In the genomic region with DNA sequence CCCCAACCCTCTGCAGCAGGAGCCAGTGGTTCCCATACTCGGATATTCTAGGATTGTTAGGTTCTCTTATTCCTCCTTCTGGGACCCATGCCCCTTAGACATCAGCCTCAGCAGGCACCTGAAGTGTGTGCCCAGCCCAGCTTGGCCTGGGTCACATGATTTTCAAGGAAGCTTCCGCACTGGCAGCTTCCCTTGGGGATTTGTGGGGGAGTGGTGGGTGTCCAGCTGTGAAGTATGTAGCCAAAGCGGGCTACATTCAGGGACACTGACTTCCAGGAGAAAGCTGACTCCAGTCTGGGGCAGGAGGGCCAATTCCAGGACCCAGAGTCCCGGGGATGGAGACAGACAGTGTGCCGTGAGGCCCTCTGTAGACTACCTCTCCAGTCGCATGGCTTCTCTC, we compare ENCODE assay signal across 1 cellular context.
TF ChIP-seq lines count a peak whose summit lies in the region.

No MANE protein-coding gene starts in this region.

TF ChIP-seq in GM12878, 131 proteins besides CTCF, POLR2A, EP300 and RAD21:
- TF ChIP-seq WRNIP1 (IDR thresholded peaks at IDR 0.05; ENCODE audit: borderline replicate concordance, low read depth, low read length) (no peak), CHD2 (IDR thresholded peaks at IDR 0.05; ENCODE audit: borderline replicate concordance, low read depth, low read length) (no peak), BACH1 (IDR thresholded peaks at IDR 0.05; ENCODE audit: borderline replicate concordance) (no peak), EED (IDR thresholded peaks at IDR 0.05; ENCODE audit: low read depth) (peak; percentile 22; the same call in 1 of the 2 replicates), HCFC1 (IDR thresholded peaks at IDR 0.05; ENCODE audit: low read length) (no peak), KDM1A (IDR thresholded peaks at IDR 0.05; ENCODE audit: borderline replicate concordance) (no peak), KAT2A (conservative IDR thresholded peaks at IDR 0.05; ENCODE audit: control insufficient read depth, low read depth, low read length) (no peak), RAD51 (IDR thresholded peaks at IDR 0.05) (peak; percentile 78), MEF2B (IDR thresholded peaks at IDR 0.05; ENCODE audit: partially characterized antibody, poor library complexity, severe bottlenecking) (peak; percentile 82), IKZF1 (conservative IDR thresholded peaks at IDR 0.05) (peak; percentile 56), BHLHE40 (IDR thresholded peaks at IDR 0.05; ENCODE audit: borderline replicate concordance in 1 of 2, low read depth in 2 of 2, low read length in 1 of 2) (peak in 1 of 2 experiments; percentile 32; a peak in 1 of 4 replicates), GATAD2B (conservative IDR thresholded peaks at IDR 0.05; ENCODE audit: low read depth) (no peak; the same call in 1 of the 2 replicates)
- TF ChIP-seq, protein P1, sequence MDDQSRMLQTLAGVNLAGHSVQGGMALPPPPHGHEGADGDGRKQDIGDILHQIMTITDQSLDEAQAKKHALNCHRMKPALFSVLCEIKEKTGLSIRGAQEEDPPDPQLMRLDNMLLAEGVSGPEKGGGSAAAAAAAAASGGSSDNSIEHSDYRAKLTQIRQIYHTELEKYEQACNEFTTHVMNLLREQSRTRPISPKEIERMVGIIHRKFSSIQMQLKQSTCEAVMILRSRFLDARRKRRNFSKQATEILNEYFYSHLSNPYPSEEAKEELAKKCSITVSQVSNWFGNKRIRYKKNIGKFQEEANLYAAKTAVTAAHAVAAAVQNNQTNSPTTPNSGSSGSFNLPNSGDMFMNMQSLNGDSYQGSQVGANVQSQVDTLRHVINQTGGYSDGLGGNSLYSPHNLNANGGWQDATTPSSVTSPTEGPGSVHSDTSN (IDR thresholded peaks at IDR 0.05; ENCODE audit: insufficient replicate concordance, low read depth, low read length): no peak
- TF ChIP-seq, protein P2, sequence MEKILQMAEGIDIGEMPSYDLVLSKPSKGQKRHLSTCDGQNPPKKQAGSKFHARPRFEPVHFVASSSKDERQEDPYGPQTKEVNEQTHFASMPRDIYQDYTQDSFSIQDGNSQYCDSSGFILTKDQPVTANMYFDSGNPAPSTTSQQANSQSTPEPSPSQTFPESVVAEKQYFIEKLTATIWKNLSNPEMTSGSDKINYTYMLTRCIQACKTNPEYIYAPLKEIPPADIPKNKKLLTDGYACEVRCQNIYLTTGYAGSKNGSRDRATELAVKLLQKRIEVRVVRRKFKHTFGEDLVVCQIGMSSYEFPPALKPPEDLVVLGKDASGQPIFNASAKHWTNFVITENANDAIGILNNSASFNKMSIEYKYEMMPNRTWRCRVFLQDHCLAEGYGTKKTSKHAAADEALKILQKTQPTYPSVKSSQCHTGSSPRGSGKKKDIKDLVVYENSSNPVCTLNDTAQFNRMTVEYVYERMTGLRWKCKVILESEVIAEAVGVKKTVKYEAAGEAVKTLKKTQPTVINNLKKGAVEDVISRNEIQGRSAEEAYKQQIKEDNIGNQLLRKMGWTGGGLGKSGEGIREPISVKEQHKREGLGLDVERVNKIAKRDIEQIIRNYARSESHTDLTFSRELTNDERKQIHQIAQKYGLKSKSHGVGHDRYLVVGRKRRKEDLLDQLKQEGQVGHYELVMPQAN (conservative IDR thresholded peaks at IDR 0.05): 0 out of 2 replicates have a peak, but pooled peaks have one; percentile 13
- TF ChIP-seq, protein P3, sequence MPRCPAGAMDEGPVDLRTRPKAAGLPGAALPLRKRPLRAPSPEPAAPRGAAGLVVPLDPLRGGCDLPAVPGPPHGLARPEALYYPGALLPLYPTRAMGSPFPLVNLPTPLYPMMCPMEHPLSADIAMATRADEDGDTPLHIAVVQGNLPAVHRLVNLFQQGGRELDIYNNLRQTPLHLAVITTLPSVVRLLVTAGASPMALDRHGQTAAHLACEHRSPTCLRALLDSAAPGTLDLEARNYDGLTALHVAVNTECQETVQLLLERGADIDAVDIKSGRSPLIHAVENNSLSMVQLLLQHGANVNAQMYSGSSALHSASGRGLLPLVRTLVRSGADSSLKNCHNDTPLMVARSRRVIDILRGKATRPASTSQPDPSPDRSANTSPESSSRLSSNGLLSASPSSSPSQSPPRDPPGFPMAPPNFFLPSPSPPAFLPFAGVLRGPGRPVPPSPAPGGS (IDR thresholded peaks at IDR 0.05; ENCODE audit: borderline replicate concordance, insufficient read depth, low read depth, low read length, poor library complexity, severe bottlenecking): no peak
- TF ChIP-seq, protein P4, sequence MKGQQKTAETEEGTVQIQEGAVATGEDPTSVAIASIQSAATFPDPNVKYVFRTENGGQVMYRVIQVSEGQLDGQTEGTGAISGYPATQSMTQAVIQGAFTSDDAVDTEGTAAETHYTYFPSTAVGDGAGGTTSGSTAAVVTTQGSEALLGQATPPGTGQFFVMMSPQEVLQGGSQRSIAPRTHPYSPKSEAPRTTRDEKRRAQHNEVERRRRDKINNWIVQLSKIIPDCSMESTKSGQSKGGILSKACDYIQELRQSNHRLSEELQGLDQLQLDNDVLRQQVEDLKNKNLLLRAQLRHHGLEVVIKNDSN (IDR thresholded peaks at IDR 0.05; ENCODE audit: borderline replicate concordance, extremely low read length, insufficient read depth, low read depth, low read length): peak; percentile 21
- TF ChIP-seq, protein P5, sequence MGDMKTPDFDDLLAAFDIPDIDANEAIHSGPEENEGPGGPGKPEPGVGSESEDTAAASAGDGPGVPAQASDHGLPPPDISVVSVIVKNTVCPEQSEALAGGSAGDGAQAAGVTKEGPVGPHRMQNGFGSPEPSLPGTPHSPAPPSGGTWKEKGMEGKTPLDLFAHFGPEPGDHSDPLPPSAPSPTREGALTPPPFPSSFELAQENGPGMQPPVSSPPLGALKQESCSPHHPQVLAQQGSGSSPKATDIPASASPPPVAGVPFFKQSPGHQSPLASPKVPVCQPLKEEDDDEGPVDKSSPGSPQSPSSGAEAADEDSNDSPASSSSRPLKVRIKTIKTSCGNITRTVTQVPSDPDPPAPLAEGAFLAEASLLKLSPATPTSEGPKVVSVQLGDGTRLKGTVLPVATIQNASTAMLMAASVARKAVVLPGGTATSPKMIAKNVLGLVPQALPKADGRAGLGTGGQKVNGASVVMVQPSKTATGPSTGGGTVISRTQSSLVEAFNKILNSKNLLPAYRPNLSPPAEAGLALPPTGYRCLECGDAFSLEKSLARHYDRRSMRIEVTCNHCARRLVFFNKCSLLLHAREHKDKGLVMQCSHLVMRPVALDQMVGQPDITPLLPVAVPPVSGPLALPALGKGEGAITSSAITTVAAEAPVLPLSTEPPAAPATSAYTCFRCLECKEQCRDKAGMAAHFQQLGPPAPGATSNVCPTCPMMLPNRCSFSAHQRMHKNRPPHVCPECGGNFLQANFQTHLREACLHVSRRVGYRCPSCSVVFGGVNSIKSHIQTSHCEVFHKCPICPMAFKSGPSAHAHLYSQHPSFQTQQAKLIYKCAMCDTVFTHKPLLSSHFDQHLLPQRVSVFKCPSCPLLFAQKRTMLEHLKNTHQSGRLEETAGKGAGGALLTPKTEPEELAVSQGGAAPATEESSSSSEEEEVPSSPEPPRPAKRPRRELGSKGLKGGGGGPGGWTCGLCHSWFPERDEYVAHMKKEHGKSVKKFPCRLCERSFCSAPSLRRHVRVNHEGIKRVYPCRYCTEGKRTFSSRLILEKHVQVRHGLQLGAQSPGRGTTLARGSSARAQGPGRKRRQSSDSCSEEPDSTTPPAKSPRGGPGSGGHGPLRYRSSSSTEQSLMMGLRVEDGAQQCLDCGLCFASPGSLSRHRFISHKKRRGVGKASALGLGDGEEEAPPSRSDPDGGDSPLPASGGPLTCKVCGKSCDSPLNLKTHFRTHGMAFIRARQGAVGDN (IDR thresholded peaks at IDR 0.05): peak; percentile 27; the same call in 1 of the 2 replicates
